10 cellular contexts compared by ENCODE assay signal in genomic region chr11:66315498-66315885, GRCh38. TPM values are rescaled to one million over a fixed set of nuclear protein-coding genes. Genes with fewer than 3 reads are reported as not detected.
A peak's percentile ranks its signal among the peaks of the same experiment; 100 is the strongest.
DNase-seq lines count a peak whose midpoint lies in the region; ATAC-seq, FAIRE-seq and TF ChIP-seq lines count a peak whose summit lies in the region.
"Had no signal": no experiment of that assay in that cellular context is flagged by ENCODE, and none has a peak within 500 bp of the region (broad histone marks: within the 10 kb centered on the region; RNA-seq: fewer than 3 reads in every experiment).

No MANE protein-coding gene starts in this region.

- H3K27ac Mint-ChIP-seq in IgD-negative memory B cell, result peak overlapping the region; percentile 43 to 88 (median 71)

- no peaks in the 10 kb centered on the region for H3K9me3 Mint-ChIP-seq in IgD-negative memory B cell

- H3K36me3 Mint-ChIP-seq in IgD-negative memory B cell, result no peaks in the 10 kb centered on the region

- no peaks in the 10 kb centered on the region for H3K36me3 ChIP-seq in ascending aorta
- no peaks in the 10 kb centered on the region for H3K36me3 ChIP-seq in lower lobe of right lung
- no peaks in the 10 kb centered on the region for H3K36me3 ChIP-seq in stomach smooth muscle (ENCODE audit: control insufficient read depth in 2 of 2, insufficient read depth in 2 of 2, low read length in 2 of 2)
- H3K36me3 ChIP-seq: WERI-Rb-1 had no signal

- H3K9me3 ChIP-seq in ascending aorta (no peaks in the 10 kb centered on the region), lower lobe of right lung (no peaks in the 10 kb centered on the region), stomach smooth muscle (ENCODE audit: control insufficient read depth in 2 of 2, low read length in 2 of 2) (no peaks in the 10 kb centered on the region)

- H3K27me3 Mint-ChIP-seq in IgD-negative memory B cell, result no peaks in the 10 kb centered on the region

- H3K27ac ChIP-seq in ascending aorta (peak overlapping the region; percentile 1 to 8), lower lobe of right lung (peak overlapping the region; percentile 65), stomach smooth muscle (ENCODE audit: low read length) (no peak overlapping the region)
- H3K27ac ChIP-seq: HL-60, WERI-Rb-1 had no signal

- intact Hi-C loops in ascending aorta (cut with DNase I) (no loop called here), lower lobe of right lung (cut with DNase I) (no loop called here)

- H3K27me3 ChIP-seq in ascending aorta (no peaks in the 10 kb centered on the region), lower lobe of right lung (ENCODE audit: low read depth) (peaks cover 5% of the 10 kb centered on the region), stomach smooth muscle (ENCODE audit: control insufficient read depth in 1 of 2, insufficient read depth in 2 of 2, low read length in 2 of 2) (no peaks in the 10 kb centered on the region)

- H3K9ac ChIP-seq in stomach smooth muscle (ENCODE audit: low read length in 2 of 2), result peak overlapping the region; percentile 57 to 72

- peaks cover 11 to 29% (median 21%) of the 10 kb centered on the region in 3 donors for H3K4me1 Mint-ChIP-seq in IgD-negative memory B cell

- no peak for ATAC-seq in lower lobe of right lung

- H3K4me1 ChIP-seq in ascending aorta, result peaks cover 20 to 25% of the 10 kb centered on the region in 2 donors
- peaks cover 44% of the 10 kb centered on the region for H3K4me1 ChIP-seq in lower lobe of right lung
- H3K4me1 ChIP-seq in stomach smooth muscle (ENCODE audit: control insufficient read depth, insufficient read depth, low read length), result peaks cover 61% of the 10 kb centered on the region

- no peak for TF ChIP-seq CTCF in ascending aorta (IDR thresholded peaks at IDR 0.05)
- no peak for TF ChIP-seq CTCF in lower lobe of right lung (IDR thresholded peaks at IDR 0.05)
- no peak for TF ChIP-seq CTCF in D721Med (IDR thresholded peaks at IDR 0.05; ENCODE audit: insufficient read depth, missing control alignments)

- peak overlapping the region in 2 of 4 donors; percentile 38 to 57 for H3K4me3 Mint-ChIP-seq in IgD-negative memory B cell

- H3K4me3 ChIP-seq in ascending aorta (peak overlapping the region in 1 of 2 donors; percentile 85), lower lobe of right lung (peak overlapping the region; percentile 59), stomach smooth muscle (ENCODE audit: low read length in 2 of 2) (peak overlapping the region; percentile 65 to 78)

- no peak for FAIRE-seq in D721Med (lab: Jason Lieb, UNC)

- no peak for DNase-seq in ascending aorta (ENCODE audit: low spot score in 2 of 2)
- no peak for DNase-seq in lower lobe of right lung
- DNase-seq in effector CD8-positive, alpha-beta T cell (lab: John Stamatoyannopoulos, UW), result no peak
- DNase-seq in cortex of kidney (lab: John Stamatoyannopoulos, UW), result no peak
- no peak for DNase-seq in D721Med (ENCODE audit: insufficient read length, low spot score)
- DNase-seq: WERI-Rb-1 had no signal

RNA-seq across cellular contexts. Expression of gene CD248, which starts 1.4 kb away (rescaled TPM):
- polyA plus RNA-seq in IgD-negative memory B cell, result 0.19 TPM
- total RNA-seq in ascending aorta, result 193 TPM
- total RNA-seq in lower lobe of right lung, result 28.7 TPM

RNA-seq across cellular contexts. Expression of gene RIN1, which starts 20.7 kb away (rescaled TPM):
- polyA plus RNA-seq in IgD-negative memory B cell, result 0.28 TPM
- total RNA-seq in ascending aorta, result 28.5 TPM
- total RNA-seq in lower lobe of right lung, result 8.2 TPM

RNA-seq across cellular contexts. Expression of gene TMEM151A, which starts 23.8 kb away (rescaled TPM):
- polyA plus RNA-seq in IgD-negative memory B cell, result not detected
- total RNA-seq in ascending aorta (3.6 TPM), lower lobe of right lung (not detected)
- total RNA-seq: OCI-LY7 had no signal

RNA-seq across cellular contexts. Expression of gene YIF1A, which starts 26.5 kb away (rescaled TPM):
- 72.5 TPM for polyA plus RNA-seq in IgD-negative memory B cell
- total RNA-seq in ascending aorta, result 161 TPM
- total RNA-seq in lower lobe of right lung, result 67.8 TPM

RNA-seq across cellular contexts. Expression of gene BRMS1, which starts 29.4 kb away (rescaled TPM):
- polyA plus RNA-seq in IgD-negative memory B cell, result 80.6 TPM
- total RNA-seq in ascending aorta (24.8 TPM), lower lobe of right lung (37.8 TPM)
